8 cellular contexts compared by ENCODE assay signal in genomic region chr5:87598460-87598859, GRCh38.
"Had no signal": no experiment of that assay in that cellular context is flagged by ENCODE, and none has a peak within 500 bp of the region (broad histone marks: within the 10 kb centered on the region; RNA-seq: fewer than 3 reads in every experiment).

No MANE protein-coding gene starts in this region.

- ATAC-seq: GM23338, HCT116 had no signal

- DNase-seq: GM23248, GOT3, H7, H9, HCEC 1CT, HFFc6 had no signal
